8 cellular contexts compared by ENCODE assay signal in genomic region chr20:3767434-3768341, GRCh38. TPM values are rescaled to one million over a fixed set of nuclear protein-coding genes. Genes with fewer than 3 reads are reported as not detected.
DNase-seq lines count a peak whose midpoint lies in the region; ATAC-seq, FAIRE-seq and TF ChIP-seq lines count a peak whose summit lies in the region.

Gene ADISSP, minus strand, starts transcription at chr20:3767753. Its CDS starts 7,653 bp downstream, at chr20:3760100.

- H3K9me3 ChIP-seq in BE2C = no peaks in the 10 kb centered on the region
- no peaks in the 10 kb centered on the region for H3K9me3 ChIP-seq in keratinocyte (ENCODE audit: control insufficient read depth, low read depth, low read length)

- FAIRE-seq in keratinocyte (lab: Jason Lieb, UNC) = peak; percentile 80

- H3K36me3 Mint-ChIP-seq in chondrocyte (ENCODE audit: low read depth) = no peaks in the 10 kb centered on the region

- TF ChIP-seq CTCF in BE2C (IDR thresholded peaks at IDR 0.05; ENCODE audit: low read depth, low read length) = peak; percentile 15
- no peak for TF ChIP-seq CTCF in chondrocyte (IDR thresholded peaks at IDR 0.05)
- TF ChIP-seq CTCF in keratinocyte (optimal IDR thresholded peaks at IDR 0.05 in 1 of 3, IDR thresholded peaks at IDR 0.05 in 1 of 3, conservative IDR thresholded peaks at IDR 0.05 in 1 of 3; ENCODE audit: extremely low read depth in 1 of 3, insufficient read depth in 2 of 3, low read length in 3 of 3) = peak in 1 of 3 experiments; percentile 35

- H3K4me1 Mint-ChIP-seq in chondrocyte (ENCODE audit: low read depth) = peaks cover 19% of the 10 kb centered on the region

- H3K9ac ChIP-seq in keratinocyte (ENCODE audit: control insufficient read depth, extremely low read depth, insufficient read depth, low read length) = peak within 1 kb of the TSS; percentile 91

- H3K79me2 ChIP-seq in keratinocyte (ENCODE audit: control insufficient read depth, insufficient read depth, low read length) = peaks cover 18% of the 10 kb centered on the region

- peak; percentile 90 for ATAC-seq in HG03439 (IDR thresholded peaks at IDR 0.05; ENCODE audit: unreplicated experiment)

- peak within 1 kb of the TSS; percentile 97 for H3K27ac Mint-ChIP-seq in chondrocyte (ENCODE audit: unreplicated experiment)

- TF ChIP-seq POLR2A in GM19193 (IDR thresholded peaks at IDR 0.05; ENCODE audit: extremely low read depth, insufficient read depth, insufficient read length) = peak; percentile 73

- peak within 1 kb of the TSS; percentile 85 for H3K27ac ChIP-seq in keratinocyte (ENCODE audit: control insufficient read depth, insufficient read depth, low read length)

- no peaks in the 10 kb centered on the region for H3K9me1 ChIP-seq in keratinocyte (ENCODE audit: control insufficient read depth, extremely low read depth, insufficient read depth, low read length)

- H3K9me3 Mint-ChIP-seq in chondrocyte (ENCODE audit: low read depth) = no peaks in the 10 kb centered on the region

- peak; percentile 100 for DNase-seq in BE2C
- peak; percentile 98 for DNase-seq in NCI-H510A treated with DMSO at 0.1 percent for 48 hours (lab: John Stamatoyannopoulos, UW)
- peak; percentile 92 to 96 for DNase-seq in activated CD4-positive, alpha-beta T cell treated with anti-CD3 and anti-CD28 coated beads for 24 hours (ENCODE audit: low read depth in 2 of 2)
- peak; percentile 100 for DNase-seq in chondrocyte (ENCODE audit: low spot score)
- peak; percentile 89 for DNase-seq in keratinocyte (ENCODE audit: low read depth, low spot score)
- peak; percentile 93 to 95 for DNase-seq in stimulated activated CD4-positive, alpha-beta T cell treated with anti-CD3 and anti-CD28 coated beads, Interleukin-15, amount 100 ng/mL, for 1 hour (ENCODE audit: low read depth in 1 of 2, low spot score in 1 of 2)

- H3K36me3 ChIP-seq in BE2C = no peaks in the 10 kb centered on the region
- H3K36me3 ChIP-seq in keratinocyte (ENCODE audit: control insufficient read depth in 2 of 2, extremely low read depth in 1 of 2, insufficient read depth in 2 of 2, low read length in 2 of 2) = peaks cover 0 to 3% of the 10 kb centered on the region in 2 experiments

- H4K20me1 ChIP-seq in keratinocyte (ENCODE audit: control insufficient read depth, extremely low read depth, insufficient read depth, low read length) = no peaks in the 10 kb centered on the region

- peak within 1 kb of the TSS; percentile 91 for H3K4me3 ChIP-seq in BE2C (ENCODE audit: low read depth, low read length)
- peak within 1 kb of the TSS; percentile 81 to 93 (median 87) for H3K4me3 ChIP-seq in keratinocyte (ENCODE audit: control insufficient read depth in 2 of 3, extremely low read depth in 1 of 3, insufficient read depth in 2 of 3, low read depth in 1 of 3, low read length in 3 of 3)

- peak within 1 kb of the TSS; percentile 94 for H2AFZ ChIP-seq in keratinocyte (ENCODE audit: control insufficient read depth, low read length)

- no peaks in the 10 kb centered on the region for H3K27me3 ChIP-seq in BE2C
- no peaks in the 10 kb centered on the region for H3K27me3 ChIP-seq in keratinocyte (ENCODE audit: control insufficient read depth, extremely low read depth, insufficient read depth, low read length)

- dilution Hi-C loops in keratinocyte (cut with MboI; ENCODE audit: extremely low pct_ligation_motif_present, low sequenced_read_pairs) = no loop called here

- H3K4me3 Mint-ChIP-seq in chondrocyte (ENCODE audit: unreplicated experiment) = peak within 1 kb of the TSS; percentile 84

- H3K27me3 Mint-ChIP-seq in chondrocyte (ENCODE audit: low read depth) = no peaks in the 10 kb centered on the region

- H3K4me2 ChIP-seq in keratinocyte (ENCODE audit: control insufficient read depth, extremely low read depth, insufficient read depth, low read depth, low read length) = peak within 1 kb of the TSS; percentile 90

- H3K4me1 ChIP-seq in BE2C (peaks cover 6% of the 10 kb centered on the region), keratinocyte (ENCODE audit: control insufficient read depth, extremely low read depth, insufficient read depth, low read length) (peaks cover 21% of the 10 kb centered on the region)

RNA-seq across cellular contexts. Expression of gene ADISSP, which starts in this region (rescaled TPM):
- 151 TPM for polyA plus RNA-seq in BE2C (2012; ENCODE audit: insufficient read depth, insufficient read length, low read depth)
- total RNA-seq in chondrocyte = 23.5 to 30.4 TPM (median 26.7 TPM) in 3 replicates
- polyA plus RNA-seq in keratinocyte = 25.8 to 44.3 TPM (median 28.2 TPM) in 3 replicates
- polyA plus RNA-seq in keratinocyte (2011; ENCODE audit: low read depth) = 4.8 TPM
- 27.4 and 60.1 TPM in 2 replicates for polyA plus RNA-seq in keratinocyte (2011; cell fraction: cytosol; rRNA removed)
- 14.8 and 21.0 TPM in 2 replicates for polyA plus RNA-seq in keratinocyte (2011; cell fraction: nucleus; rRNA removed)
- 14.3 and 54.5 TPM in 2 replicates for polyA plus RNA-seq in keratinocyte (2012; ENCODE audit: low replicate concordance)
- 20.5 to 76.6 TPM (median 31.1 TPM) in 3 replicates for polyA minus RNA-seq in keratinocyte
- 90.0 TPM for polyA minus RNA-seq in keratinocyte (2011; cell fraction: cytosol; rRNA and poly(A)+ RNA removed)
- polyA minus RNA-seq in keratinocyte (2011; cell fraction: nucleus; rRNA and poly(A)+ RNA removed) = 10.8 and 13.0 TPM in 2 replicates

Comparison
In these comparisons a context has a peak if more than half of its experiments do, and no peak if none do; other contexts are left out.
1. Peak in every context shown above with its lines: DNase-seq, ATAC-seq, H3K4me3 ChIP-seq and H3K27ac ChIP-seq.